1 cellular context compared by ENCODE assay signal in the genomic region with DNA sequence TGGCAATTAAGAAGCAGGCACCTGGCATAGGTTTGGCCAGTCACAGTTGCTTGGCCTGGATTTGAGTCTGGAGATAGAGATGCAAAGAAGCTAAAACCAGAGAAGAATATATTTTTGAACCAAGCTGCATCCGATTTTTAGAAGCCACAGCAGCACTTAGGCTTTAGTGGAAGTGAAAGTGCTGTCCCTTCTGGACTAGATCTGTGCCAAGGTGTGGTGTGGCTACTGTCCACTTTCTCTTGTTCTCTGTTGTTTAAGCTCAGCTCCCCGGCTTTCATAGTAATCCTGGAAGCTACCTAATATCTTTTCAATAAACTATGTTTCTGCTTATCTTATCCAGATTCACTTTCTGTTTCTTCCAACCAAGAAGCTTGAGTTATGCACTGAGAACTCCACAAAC.
TF ChIP-seq lines count a peak whose summit lies in the region.

No MANE protein-coding gene starts in this region.

TF ChIP-seq in WTC11, 78 proteins besides CTCF, POLR2A, EP300 and RAD21 (continued from another document):
- no peak for TF ChIP-seq STAT6 (CRISPR knock-in tag; conservative IDR thresholded peaks at IDR 0.05; ENCODE audit: low read depth)
- TF ChIP-seq ZNF138 (CRISPR knock-in tag; conservative IDR thresholded peaks at IDR 0.05) = no peak
- TF ChIP-seq MLX (CRISPR knock-in tag; IDR thresholded peaks at IDR 0.05) = no peak
- TF ChIP-seq, protein P1, sequence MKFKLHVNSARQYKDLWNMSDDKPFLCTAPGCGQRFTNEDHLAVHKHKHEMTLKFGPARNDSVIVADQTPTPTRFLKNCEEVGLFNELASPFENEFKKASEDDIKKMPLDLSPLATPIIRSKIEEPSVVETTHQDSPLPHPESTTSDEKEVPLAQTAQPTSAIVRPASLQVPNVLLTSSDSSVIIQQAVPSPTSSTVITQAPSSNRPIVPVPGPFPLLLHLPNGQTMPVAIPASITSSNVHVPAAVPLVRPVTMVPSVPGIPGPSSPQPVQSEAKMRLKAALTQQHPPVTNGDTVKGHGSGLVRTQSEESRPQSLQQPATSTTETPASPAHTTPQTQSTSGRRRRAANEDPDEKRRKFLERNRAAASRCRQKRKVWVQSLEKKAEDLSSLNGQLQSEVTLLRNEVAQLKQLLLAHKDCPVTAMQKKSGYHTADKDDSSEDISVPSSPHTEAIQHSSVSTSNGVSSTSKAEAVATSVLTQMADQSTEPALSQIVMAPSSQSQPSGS (CRISPR knock-in tag; IDR thresholded peaks at IDR 0.05; ENCODE audit: borderline replicate concordance, low read depth) = no peak
- TF ChIP-seq MXD4 (CRISPR knock-in tag; IDR thresholded peaks at IDR 0.05; ENCODE audit: borderline replicate concordance) = no peak
